ENCODE assay signal across 28 cellular contexts in genomic region chr20:40294175-40294574, GRCh38.
DNase-seq lines count a peak whose midpoint lies in the region; ATAC-seq, FAIRE-seq and TF ChIP-seq lines count a peak whose summit lies in the region.
"Had no signal": no experiment of that assay in that cellular context is flagged by ENCODE, and none has a peak within 500 bp of the region (broad histone marks: within the 10 kb centered on the region; RNA-seq: fewer than 3 reads in every experiment).

No MANE protein-coding gene starts in this region.

- H3K18ac ChIP-seq in neuronal stem cell (ENCODE audit: low read length) = no peak overlapping the region

- no peaks in the 10 kb centered on the region for H3K36me3 Mint-ChIP-seq in endothelial cell (ENCODE audit: low read depth, unreplicated experiment)
- H3K36me3 Mint-ChIP-seq: activated naive CD4-positive, alpha-beta T cell treated with anti-CD3 and anti-CD28 coated beads, Interleukin-2, amount 50 U/mL, for 72 hours; immature natural killer cell; neural progenitor cell; stimulated activated memory B cell treated with anti-CD40 and anti-IgM and Interleukin-4, amounts not matched to agents 10 μg/mL and 1 μg/mL and 100 μg/mL, for 72 hours had no signal

- H3K23ac ChIP-seq in neuronal stem cell (ENCODE audit: low read depth, low read length, poor library complexity) = no peak overlapping the region

- no peak for ATAC-seq in HepG2
- ATAC-seq in gastrocnemius medialis = peak; percentile 78 to 86
- no peak for ATAC-seq in esophagus mucosa
- ATAC-seq: activated naive CD4-positive, alpha-beta T cell treated with anti-CD3 and anti-CD28 coated beads, Interleukin-2, amount 50 U/mL, for 72 hours; HCT116; stimulated activated memory B cell treated with anti-CD40 and anti-IgM and Interleukin-4, amounts not matched to agents 10 μg/mL and 1 μg/mL and 100 μg/mL, for 72 hours; upper lobe of right lung had no signal

- in situ Hi-C loops in HepG2 (cut with HindIII; ENCODE audit: extremely low pct_ligation_motif_present, low pct_unique_long_range_greater_than_20kb) (no loop called here), gastrocnemius medialis (cut with MboI; ENCODE audit: low sequenced_read_pairs in 4 of 4) (loop anchor here in 2 of 4 donors (25.0 kb wide), 1 partner anchor 393 kb away; the partner anchor contains the start of gene MAFB (in 2 of the 2))

- H3K79me1 ChIP-seq in neuronal stem cell (ENCODE audit: low read depth, low read length) = no peaks in the 10 kb centered on the region

- H3K9ac ChIP-seq in liver (ENCODE audit: low read depth in 1 of 2, low read length in 2 of 2) = no peak overlapping the region
- H3K9ac ChIP-seq in HepG2 (ENCODE audit: insufficient read depth, low read depth, low read length) = no peak overlapping the region
- no peak overlapping the region for H3K9ac ChIP-seq in neuronal stem cell (ENCODE audit: low read depth, low read length, poor library complexity)
- H3K9ac ChIP-seq: neural progenitor cell had no signal

- H3K36me3 ChIP-seq in liver (ENCODE audit: control insufficient read depth in 4 of 4, insufficient read depth in 3 of 4, low read depth in 1 of 4, low read length in 3 of 4) (no peaks in the 10 kb centered on the region), HepG2 (replicated peaks in 1 of 2; ENCODE audit: control insufficient read depth in 1 of 2, insufficient read depth in 2 of 2, low read length in 2 of 2) (no peaks in the 10 kb centered on the region), left ventricle myocardium inferior (no peaks in the 10 kb centered on the region), gastrocnemius medialis (no peaks in the 10 kb centered on the region), neuronal stem cell (replicated peaks in 1 of 2; ENCODE audit: control insufficient read depth in 2 of 2, insufficient read depth in 2 of 2, low read length in 2 of 2) (no peaks in the 10 kb centered on the region)
- H3K36me3 ChIP-seq: cardiac muscle cell, neural progenitor cell, prostate gland, SJSA1, upper lobe of right lung had no signal

- H2BK120ac ChIP-seq in neuronal stem cell (ENCODE audit: low read depth, low read length) = no peak overlapping the region

- CTCF ChIA-PET in HepG2 (lab: Yijun Ruan, JAX; ENCODE audit: low intra/inter-chr PET ratio, low total read pairs) = no interaction called here

- intact Hi-C loops in HepG2 (cut with micrococcal nuclease; ENCODE audit: unreplicated experiment) (no loop called here), left ventricle myocardium inferior (cut with micrococcal nuclease) (no loop called here), gastrocnemius medialis (cut with DNase I; ENCODE audit: low total_unique reads) (no loop called here)

- H2AFZ ChIP-seq in HepG2 (ENCODE audit: low read length) (no peak overlapping the region), neuronal stem cell (ENCODE audit: low read length) (no peak overlapping the region)
- H2AFZ ChIP-seq: neural progenitor cell had no signal

- H3K4me2 ChIP-seq in HepG2 (ENCODE audit: low read depth, low read length) (no peak overlapping the region), neuronal stem cell (ENCODE audit: insufficient read depth, low read length, poor library complexity, severe bottlenecking) (no peak overlapping the region)
- H3K4me2 ChIP-seq: neural progenitor cell had no signal

- H3K9me3 Mint-ChIP-seq in endothelial cell (ENCODE audit: unreplicated experiment) = no peaks in the 10 kb centered on the region
- H3K9me3 Mint-ChIP-seq: CD4-positive, alpha-beta T cell; stimulated activated memory B cell treated with anti-CD40 and anti-IgM and Interleukin-4, amounts not matched to agents 10 μg/mL and 1 μg/mL and 100 μg/mL, for 72 hours had no signal

- H3K27me3 ChIP-seq in liver (ENCODE audit: control insufficient read depth in 4 of 4, insufficient read depth in 4 of 4, low read length in 3 of 4) (no peaks in the 10 kb centered on the region), HepG2 (ENCODE audit: control insufficient read depth in 1 of 2, insufficient read depth in 2 of 2, low read length in 2 of 2) (no peaks in the 10 kb centered on the region), left ventricle myocardium inferior (ENCODE audit: low read depth) (no peaks in the 10 kb centered on the region), gastrocnemius medialis (no peaks in the 10 kb centered on the region), neuronal stem cell (ENCODE audit: control insufficient read depth in 3 of 3, insufficient read depth in 3 of 3, low read depth in 1 of 3, low read length in 3 of 3) (no peaks in the 10 kb centered on the region)
- H3K27me3 ChIP-seq: cardiac muscle cell, neural progenitor cell, SJSA1, upper lobe of right lung had no signal

- TF ChIP-seq EP300 in HepG2 (IDR thresholded peaks at IDR 0.05; ENCODE audit: low read depth in 2 of 2, low read length in 2 of 2) = no peak
- TF ChIP-seq EP300 in HepG2 (CRISPR knock-in tag; IDR thresholded peaks at IDR 0.05; ENCODE audit: borderline replicate concordance) = no peak

- no peak overlapping the region for H2BK15ac ChIP-seq in neuronal stem cell (ENCODE audit: low read length)

- peaks cover 6% of the 10 kb centered on the region for H3K4me1 Mint-ChIP-seq in endothelial cell (ENCODE audit: unreplicated experiment)
- H3K4me1 Mint-ChIP-seq: immature natural killer cell; neural progenitor cell; stimulated activated memory B cell treated with anti-CD40 and anti-IgM and Interleukin-4, amounts not matched to agents 10 μg/mL and 1 μg/mL and 100 μg/mL, for 72 hours had no signal

- H3K27ac ChIP-seq in liver (ENCODE audit: low read depth in 1 of 2, low read length in 2 of 2) (no peak overlapping the region), HepG2 (ENCODE audit: extremely low read length, insufficient read depth, low read length) (no peak overlapping the region), left ventricle myocardium inferior (replicated peaks) (peak overlapping the region; percentile 57), gastrocnemius medialis (peak overlapping the region; percentile 39 to 67 (median 56)), neuronal stem cell (replicated peaks; ENCODE audit: low read length) (no peak overlapping the region)
- H3K27ac ChIP-seq: cardiac muscle cell, neural progenitor cell, prostate gland, SJSA1, upper lobe of right lung had no signal

- 82% methylated on average over 6 of the region's 6 CpGs for WGBS in liver
- WGBS in HepG2 (ENCODE audit: low lambda C conversion rate) = 14% methylated on average over 6 of the region's 6 CpGs
- WGBS in neuronal stem cell (ENCODE audit: extremely low coverage in 2 of 2, insufficient read length in 2 of 2, insufficient replicate concordance in 1 of 2), 2 donors = no CpG with 5 or more reads among the region's 6 CpGs

- TF ChIP-seq RAD21 in liver (IDR thresholded peaks at IDR 0.05) (no peak), HepG2 (CRISPR knock-in tag; IDR thresholded peaks at IDR 0.05) (no peak)

- no peak overlapping the region for H3K4ac ChIP-seq in neuronal stem cell (ENCODE audit: low read length)

- no TSS peak for BruUV-seq in HepG2 (replicated peaks; lab: Mats Ljungman, UMichigan)

- no peaks in the 10 kb centered on the region for H3K79me2 ChIP-seq in HepG2 (ENCODE audit: insufficient read depth, low read length)

- no peak overlapping the region for H3K4me3 Mint-ChIP-seq in endothelial cell (ENCODE audit: unreplicated experiment)
- H3K4me3 Mint-ChIP-seq: CD4-positive, alpha-beta T cell; immature natural killer cell; neural progenitor cell; stimulated activated memory B cell treated with anti-CD40 and anti-IgM and Interleukin-4, amounts not matched to agents 10 μg/mL and 1 μg/mL and 100 μg/mL, for 72 hours had no signal

- H4K8ac ChIP-seq in neuronal stem cell (ENCODE audit: low read depth, low read length) = no peak overlapping the region

- no peak for TF ChIP-seq POLR2A in HepG2 (IDR thresholded peaks at IDR 0.05; ENCODE audit: insufficient read depth in 1 of 2, low read depth in 2 of 2, low read length in 2 of 2)
- TF ChIP-seq POLR2A in gastrocnemius medialis (IDR thresholded peaks at IDR 0.05) = no peak

- H4K91ac ChIP-seq in neuronal stem cell (ENCODE audit: low read depth, low read length, poor library complexity) = no peak overlapping the region

- H3K9me3 ChIP-seq in liver (ENCODE audit: control insufficient read depth in 4 of 4, low read length in 3 of 4) (no peaks in the 10 kb centered on the region), HepG2 (ENCODE audit: low read length) (no peaks in the 10 kb centered on the region), left ventricle myocardium inferior (replicated peaks) (peaks cover 18% of the 10 kb centered on the region), gastrocnemius medialis (no peaks in the 10 kb centered on the region), neuronal stem cell (replicated peaks in 1 of 2; ENCODE audit: control insufficient read depth in 2 of 2, insufficient read depth in 1 of 2, low read depth in 1 of 2, low read length in 2 of 2) (no peaks in the 10 kb centered on the region)
- H3K9me3 ChIP-seq: prostate gland, SJSA1, upper lobe of right lung had no signal

- H3K27ac Mint-ChIP-seq in endothelial cell (ENCODE audit: unreplicated experiment) = no peak overlapping the region
- H3K27ac Mint-ChIP-seq: activated naive CD4-positive, alpha-beta T cell treated with anti-CD3 and anti-CD28 coated beads, Interleukin-2, amount 50 U/mL, for 72 hours; CD4-positive, alpha-beta T cell; immature natural killer cell; neural progenitor cell; stimulated activated memory B cell treated with anti-CD40 and anti-IgM and Interleukin-4, amounts not matched to agents 10 μg/mL and 1 μg/mL and 100 μg/mL, for 72 hours had no signal

- H3K4me1 ChIP-seq in liver (ENCODE audit: control insufficient read depth in 4 of 4, insufficient read depth in 4 of 4, low read length in 3 of 4) (no peaks in the 10 kb centered on the region), HepG2 (ENCODE audit: insufficient read depth, low read length) (no peaks in the 10 kb centered on the region), left ventricle myocardium inferior (peaks cover 23% of the 10 kb centered on the region), gastrocnemius medialis (peaks cover 12 to 22% of the 10 kb centered on the region in 2 donors), neuronal stem cell (ENCODE audit: control insufficient read depth in 2 of 2, insufficient read depth in 1 of 2, low read depth in 1 of 2, low read length in 2 of 2) (no peaks in the 10 kb centered on the region)
- H3K4me1 ChIP-seq: neural progenitor cell, prostate gland, upper lobe of right lung had no signal

- H2AK5ac ChIP-seq in neuronal stem cell (ENCODE audit: low read depth, low read length) = no peak overlapping the region

- no peak for DNase-seq in HepG2 (ENCODE audit: low spot score)
- DNase-seq in left ventricle myocardium inferior = no peak
- DNase-seq in gastrocnemius medialis = peak in 1 of 2 donors; percentile 35
- no peak for DNase-seq in endothelial cell (ENCODE audit: low spot score)
- no peak for DNase-seq in neuronal stem cell (ENCODE audit: low spot score)
- DNase-seq: activated CD4-positive, alpha-beta T cell treated with anti-CD3 and anti-CD28 coated beads, Interleukin-2, amount 50 U/mL, for 1 hour; activated effector memory CD4-positive, alpha-beta T cell treated with Interleukin-2 at 50 U/mL for 16 hours; activated T-cell treated with anti-CD3 and anti-CD28 coated beads, Interleukin-2, amount 50 U/mL, for 1 hour; AML-193; CD4-positive, alpha-beta T cell; cortex of kidney; immature natural killer cell; Kasumi-1; mesendoderm; NCI-H1436 treated with DMSO at 0.1 percent for 48 hours; NCI-H774; substantia nigra; upper lobe of right lung had no signal

- no peak for TF ChIP-seq CTCF in liver (IDR thresholded peaks at IDR 0.05; ENCODE audit: low read depth, low read length, missing input control)
- TF ChIP-seq CTCF in HepG2 (CRISPR knock-in tag; IDR thresholded peaks at IDR 0.05) = no peak
- no peak for TF ChIP-seq CTCF in left ventricle myocardium inferior (IDR thresholded peaks at IDR 0.05; ENCODE audit: borderline replicate concordance)
- TF ChIP-seq CTCF in gastrocnemius medialis (IDR thresholded peaks at IDR 0.05 in 4 of 5, conservative IDR thresholded peaks at IDR 0.05 in 1 of 5) = no peak
- no peak for TF ChIP-seq CTCF in endothelial cell (IDR thresholded peaks at IDR 0.05; ENCODE audit: unreplicated experiment)

- FAIRE-seq in HepG2 (lab: Jason Lieb, UNC) = no peak
- FAIRE-seq: frontal cortex had no signal

- H3K4me3 ChIP-seq in liver (ENCODE audit: low read depth in 1 of 3, low read length in 3 of 3) = no peak overlapping the region
- H3K4me3 ChIP-seq in HepG2 (replicated peaks in 1 of 3; ENCODE audit: insufficient read depth in 1 of 3, low read depth in 2 of 3, low read length in 3 of 3) = no peak overlapping the region
- no peak overlapping the region for H3K4me3 ChIP-seq in left ventricle myocardium inferior
- H3K4me3 ChIP-seq in gastrocnemius medialis = no peak overlapping the region
- H3K4me3 ChIP-seq in neuronal stem cell (ENCODE audit: low read length in 2 of 2) = no peak overlapping the region
- H3K4me3 ChIP-seq: cardiac muscle cell, neural progenitor cell, prostate gland, SJSA1, upper lobe of right lung had no signal

- no peak overlapping the region for H3K14ac ChIP-seq in neuronal stem cell (ENCODE audit: low read length)

- H2BK5ac ChIP-seq in neuronal stem cell (ENCODE audit: low read length) = no peak overlapping the region

- POLR2A ChIA-PET in HepG2 (lab: Yijun Ruan, JAX) = no interaction called here

- H3K27me3 Mint-ChIP-seq in endothelial cell (ENCODE audit: unreplicated experiment) = peaks cover 3% of the 10 kb centered on the region

- no peak overlapping the region for H2BK12ac ChIP-seq in neuronal stem cell (ENCODE audit: low read length)

- no peaks in the 10 kb centered on the region for H4K20me1 ChIP-seq in HepG2 (ENCODE audit: insufficient read depth, low read length)

Comparison
In these comparisons a context has a peak if more than half of its experiments do, and no peak if none do; other contexts are left out.
1. H3K27ac ChIP-seq: peak in left ventricle myocardium inferior (single experiment) and gastrocnemius medialis (4 of 4); none in liver (0 of 2), HepG2 (single experiment) and neuronal stem cell (single experiment).
2. ATAC-seq: peak in gastrocnemius medialis (2 of 2); none in HepG2 (single experiment) and esophagus mucosa (single experiment).